ENCODE assay signal across 8 cellular contexts in the genomic region with DNA sequence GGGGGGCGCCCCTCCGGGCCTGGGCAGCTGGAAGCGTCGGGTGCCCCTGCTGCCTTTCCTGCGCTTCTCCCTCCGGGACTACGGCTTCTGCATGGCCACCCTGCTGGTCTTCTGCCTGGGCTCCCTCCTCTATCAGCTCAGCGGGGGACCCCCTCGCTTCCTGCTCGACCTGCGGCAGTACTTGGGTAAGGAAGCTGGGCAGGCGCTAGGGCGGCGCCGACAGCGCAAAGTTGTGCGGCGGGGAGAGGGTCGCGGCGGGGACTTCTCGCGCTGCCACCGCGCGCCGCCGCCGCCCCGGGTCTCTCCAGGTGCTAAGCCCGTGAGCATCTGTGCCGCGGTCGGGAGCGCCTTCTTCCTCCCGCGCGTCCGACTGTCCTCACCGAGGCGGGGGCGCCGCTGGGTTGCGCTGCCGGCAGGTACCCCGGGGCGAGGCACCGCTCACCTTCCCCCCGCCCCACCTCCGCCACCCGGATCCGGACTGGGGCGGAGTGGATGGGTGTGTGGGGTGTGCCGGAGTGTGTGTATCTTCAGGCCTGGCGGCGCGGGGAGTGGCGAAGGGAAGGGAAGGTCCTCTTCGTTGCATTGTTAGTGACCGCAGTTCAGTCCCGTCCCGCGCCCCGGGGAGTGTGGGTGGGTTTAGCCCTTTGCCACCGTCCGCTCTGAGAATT. TPM values are rescaled to one million over a fixed set of nuclear protein-coding genes. Genes with fewer than 3 reads are reported as not detected.
DNase-seq lines count a peak whose midpoint lies in the region; ATAC-seq lines count a peak whose summit lies in the region.

No MANE protein-coding gene starts in this region.

- H3K9me3 Mint-ChIP-seq in stimulated activated naive B cell treated with anti-CD40 and anti-IgM and Interleukin-4, amounts not matched to agents 10 μg/mL and 1 μg/mL and 100 μg/mL, for 72 hours = no peaks in the 10 kb centered on the region

- peak overlapping the region; percentile 92 for H3K27ac Mint-ChIP-seq in stimulated activated naive B cell treated with anti-CD40 and anti-IgM and Interleukin-4, amounts not matched to agents 10 μg/mL and 1 μg/mL and 100 μg/mL, for 72 hours

- H3K4me1 ChIP-seq in ACC112 (ENCODE audit: control insufficient read depth, insufficient read depth, low read length, unreplicated experiment) = peaks cover 16% of the 10 kb centered on the region

- H3K4me1 Mint-ChIP-seq in stimulated activated naive B cell treated with anti-CD40 and anti-IgM and Interleukin-4, amounts not matched to agents 10 μg/mL and 1 μg/mL and 100 μg/mL, for 72 hours = peaks cover 25 to 46% of the 10 kb centered on the region in 2 donors

- peak overlapping the region; percentile 89 for H2AFZ ChIP-seq in ACC112 (ENCODE audit: low read length, unreplicated experiment)

- H3K4me3 ChIP-seq in ACC112 (ENCODE audit: low read depth, low read length) = peak overlapping the region; percentile 84

- no peaks in the 10 kb centered on the region for H3K36me3 ChIP-seq in ACC112 (ENCODE audit: insufficient read depth, low read length)

- peak; percentile 42 for ATAC-seq in GM18511 (IDR thresholded peaks at IDR 0.05; ENCODE audit: unreplicated experiment)
- peak; percentile 66 for ATAC-seq in stimulated activated naive B cell treated with anti-CD40 and anti-IgM and Interleukin-4, amounts not matched to agents 10 μg/mL and 1 μg/mL and 100 μg/mL, for 72 hours (replicated peaks)
- ATAC-seq in HG03039 (IDR thresholded peaks at IDR 0.05; ENCODE audit: unreplicated experiment) = no peak

- peaks cover 0 to 4% of the 10 kb centered on the region in 2 donors for H3K36me3 Mint-ChIP-seq in stimulated activated naive B cell treated with anti-CD40 and anti-IgM and Interleukin-4, amounts not matched to agents 10 μg/mL and 1 μg/mL and 100 μg/mL, for 72 hours

- peaks cover 12% of the 10 kb centered on the region for H3K79me2 ChIP-seq in ACC112 (ENCODE audit: control insufficient read depth, insufficient read depth, low read length, unreplicated experiment)

- peak overlapping the region; percentile 93 to 100 for H3K4me3 Mint-ChIP-seq in stimulated activated naive B cell treated with anti-CD40 and anti-IgM and Interleukin-4, amounts not matched to agents 10 μg/mL and 1 μg/mL and 100 μg/mL, for 72 hours

- H3K27me3 ChIP-seq in ACC112 (ENCODE audit: insufficient read depth, low read length) = no peaks in the 10 kb centered on the region

- H3K27ac ChIP-seq in ACC112 (ENCODE audit: low read depth, low read length) = peak overlapping the region; percentile 27; the same call in 1 of the 2 replicates

- DNase-seq in Kasumi-1 (lab: John Stamatoyannopoulos, UW) (peak; percentile 22 to 32), ecto neural progenitor cell (ENCODE audit: low spot score) (peak; percentile 81), lung microvascular endothelial cell (ENCODE audit: low read depth in 2 of 2) (peak; percentile 3 to 7)
- DNase-seq in activated CD4-positive, alpha-beta T cell treated with anti-CD3 and anti-CD28 coated beads for 24 hours (ENCODE audit: low read depth in 2 of 2) = peak; percentile 11 to 22
- peak; percentile 50 for DNase-seq in stimulated activated naive B cell treated with anti-CD40 and anti-IgM and Interleukin-4, amounts not matched to agents 10 μg/mL and 1 μg/mL and 100 μg/mL, for 72 hours

- no peaks in the 10 kb centered on the region for H3K27me3 Mint-ChIP-seq in stimulated activated naive B cell treated with anti-CD40 and anti-IgM and Interleukin-4, amounts not matched to agents 10 μg/mL and 1 μg/mL and 100 μg/mL, for 72 hours

RNA-seq across cellular contexts. Expression of a gene that starts 0.8 kb away (rescaled TPM):
- total RNA-seq in lung microvascular endothelial cell = under 0.01 TPM in 2 replicates

Comparison
In these comparisons a context has a peak if more than half of its experiments do, and no peak if none do; other contexts are left out.
1. DNase-seq: peak in every context shown above with its lines; median percentile 81 in ecto neural progenitor cell; 50 in stimulated activated naive B cell treated with anti-CD40 and anti-IgM and Interleukin-4, amounts not matched to agents 10 μg/mL and 1 μg/mL and 100 μg/mL, for 72 hours; 27 in Kasumi-1; 16 in activated CD4-positive, alpha-beta T cell treated with anti-CD3 and anti-CD28 coated beads for 24 hours; 5 in lung microvascular endothelial cell.